In the genomic region with DNA sequence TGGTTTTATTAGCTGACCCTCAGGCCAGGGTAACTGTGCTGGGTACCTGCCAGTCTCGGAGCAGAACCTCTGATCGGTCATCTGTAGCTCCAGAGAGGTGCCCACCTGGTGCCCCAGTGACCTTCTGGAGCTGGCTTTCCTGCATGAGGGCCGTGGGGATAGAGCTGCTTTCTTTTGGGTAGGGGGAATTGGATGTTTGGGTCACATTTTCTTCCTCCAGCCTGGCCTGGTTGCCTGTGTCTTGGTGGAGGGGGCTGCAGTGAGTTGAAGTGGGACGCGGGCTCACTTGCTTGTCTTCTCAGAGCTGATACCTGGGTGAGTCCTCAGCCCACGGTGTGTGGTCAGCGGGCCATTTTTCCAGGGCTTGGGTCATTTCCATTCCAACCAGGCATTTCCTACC, we compare ENCODE assay signal across 10 cellular contexts. TPM values are rescaled to one million over a fixed set of nuclear protein-coding genes. Genes with fewer than 3 reads are reported as not detected.
DNase-seq lines count a peak whose midpoint lies in the region; ATAC-seq and TF ChIP-seq lines count a peak whose summit lies in the region.
"Had no signal": no experiment of that assay in that cellular context is flagged by ENCODE, and none has a peak within 500 bp of the region (broad histone marks: within the 10 kb centered on the region; RNA-seq: fewer than 3 reads in every experiment).

No MANE protein-coding gene starts in this region.

- H3K36me3 Mint-ChIP-seq in type B pancreatic cell, result no peaks in the 10 kb centered on the region

- WGBS in heart right ventricle, 2 donors, result 87 to 91% methylated on average over 7 of the region's 7 CpGs
- 70 to 89% methylated on average over 7 of the region's 7 CpGs for WGBS in body of pancreas, 2 donors
- 78 to 94% methylated on average over 4 to 5 of the region's 7 CpGs for WGBS in mesodermal cell (ENCODE audit: insufficient coverage in 2 of 2), 2 experiments

- intact Hi-C loops in heart right ventricle (cut with DNase I) (loop anchor here in 8 of 10 donors (5.0 to 10.0 kb wide), 4 partner anchors 61 to 111 kb away; partner anchors contain the start of genes AP3S2 (in 3 of the 8) and ARPIN (in 1 of the 8)), cardiac septum (cut with DNase I) (no loop called here), body of pancreas (cut with DNase I) (no loop called here)

- peaks cover 11 to 85% (median 59%) of the 10 kb centered on the region in 9 donors for H3K4me1 ChIP-seq in heart right ventricle
- peaks cover 76% of the 10 kb centered on the region for H3K4me1 ChIP-seq in body of pancreas
- peaks cover 33% of the 10 kb centered on the region for H3K4me1 ChIP-seq in mesodermal cell (ENCODE audit: control insufficient read depth, insufficient read depth, low read length, poor library complexity, severe bottlenecking)

- no peaks in the 10 kb centered on the region for H3K9me3 Mint-ChIP-seq in type B pancreatic cell

- H3K4me3 ChIP-seq in heart right ventricle, result peak overlapping the region in 5 of 10 donors; percentile 1 to 86 (median 22)
- H3K4me3 ChIP-seq in body of pancreas, result no peak overlapping the region
- H3K4me3 ChIP-seq in mesodermal cell (ENCODE audit: extremely low read depth, insufficient read depth, low read length, poor library complexity, severe bottlenecking), result peak overlapping the region; percentile 61

- TF ChIP-seq POLR2A in body of pancreas (IDR thresholded peaks at IDR 0.05), result no peak

- H3K27me3 ChIP-seq in heart right ventricle (no peaks in the 10 kb centered on the region), body of pancreas (no peaks in the 10 kb centered on the region)

- DNase-seq in heart right ventricle, result no peak
- no peak for DNase-seq in cardiac septum (ENCODE audit: low spot score)
- no peak for DNase-seq in body of pancreas
- no peak for DNase-seq in type B pancreatic cell (ENCODE audit: extremely low spot score, unreplicated experiment)
- DNase-seq in DMS 273 (lab: John Stamatoyannopoulos, UW; ENCODE audit: unreplicated experiment), result no peak
- DNase-seq in NCI-H146 (lab: John Stamatoyannopoulos, UW), result no peak
- DNase-seq in NCI-H510A (lab: John Stamatoyannopoulos, UW), result no peak
- DNase-seq: amniotic stem cell, NCI-H2029 treated with DMSO at 0.1 percent for 48 hours had no signal

- TF ChIP-seq CTCF in heart right ventricle (IDR thresholded peaks at IDR 0.05) (no peak), body of pancreas (IDR thresholded peaks at IDR 0.05) (no peak), type B pancreatic cell (conservative IDR thresholded peaks at IDR 0.05) (no peak)

- H3K36me3 ChIP-seq in heart right ventricle (no peaks in the 10 kb centered on the region), body of pancreas (replicated peaks in 1 of 2; ENCODE audit: insufficient read depth in 1 of 2, low read depth in 2 of 2) (no peaks in the 10 kb centered on the region), mesodermal cell (ENCODE audit: control insufficient read depth, insufficient read depth, low read length) (peaks cover 15% of the 10 kb centered on the region)

- no peaks in the 10 kb centered on the region for H3K9me3 ChIP-seq in heart right ventricle
- no peaks in the 10 kb centered on the region for H3K9me3 ChIP-seq in body of pancreas
- no peaks in the 10 kb centered on the region for H3K9me3 ChIP-seq in mesodermal cell (ENCODE audit: control insufficient read depth, low read length)

- H3K27ac Mint-ChIP-seq in type B pancreatic cell, result peak overlapping the region; percentile 89

- ATAC-seq in heart right ventricle (no peak), body of pancreas (no peak)

- no peaks in the 10 kb centered on the region for H3K27me3 Mint-ChIP-seq in type B pancreatic cell

- H3K27ac ChIP-seq in heart right ventricle (peak overlapping the region in 8 of 10 donors; percentile 38 to 97 (median 90)), body of pancreas (peak overlapping the region; percentile 92 to 99 (median 95)), mesodermal cell (ENCODE audit: low read depth, low read length, severe bottlenecking) (peak overlapping the region; percentile 67)

- H3K4me1 Mint-ChIP-seq in type B pancreatic cell (ENCODE audit: unreplicated experiment), result peaks cover 54% of the 10 kb centered on the region

- peak overlapping the region; percentile 74 for H3K4me3 Mint-ChIP-seq in type B pancreatic cell

RNA-seq across cellular contexts. Expression of gene ZNF710, which starts 2.6 kb away (rescaled TPM):
- 10 to 100 TPM in 1 of 10 donors, 1 to 10 TPM in 9; 2.8 to 19.8 (median 3.9) TPM for total RNA-seq in heart right ventricle
- 10 to 100 TPM in 1 of 2 donors, 1 to 10 TPM in 1; 3.3 to 11.0 TPM for polyA plus RNA-seq in heart right ventricle
- total RNA-seq in cardiac septum, result 3.9 TPM
- total RNA-seq in body of pancreas, result 10 to 100 TPM; 18.1 to 34.5 TPM
- polyA plus RNA-seq in mesodermal cell (2013, experiment 1 of 2), result 32.7 TPM
- polyA plus RNA-seq in mesodermal cell (2013, experiment 2 of 2), result 29.2 TPM
- 34.7 and 47.2 TPM in 2 replicates for total RNA-seq in type B pancreatic cell (ENCODE audit: low replicate concordance)

Comparison
In these comparisons a context has a peak if more than half of its experiments do, and no peak if none do; other contexts are left out.
1. intact Hi-C loops: an anchor here in heart right ventricle (5.0 to 10.0 kb wide); none called in cardiac septum and body of pancreas.